ENCODE assay signal across 1 cellular context in genomic region chr3:80190051-80190450, GRCh38.
A peak's percentile ranks its signal among the peaks of the same experiment; 100 is the strongest.
TF ChIP-seq lines count a peak whose summit lies in the region.

No MANE protein-coding gene starts in this region.

TF ChIP-seq in SK-N-SH treated with all-trans-retinoic acid at 6 μM for 48 hours, 23 proteins besides CTCF, POLR2A, EP300 and RAD21 (continued from another document):
- TF ChIP-seq CREB5 (CRISPR knock-in tag; IDR thresholded peaks at IDR 0.05; ENCODE audit: low read depth) (peak; percentile 53; the same call in 1 of the 2 replicates), PPARA (CRISPR knock-in tag; IDR thresholded peaks at IDR 0.05; ENCODE audit: borderline replicate concordance) (no peak), BACH2 (CRISPR knock-in tag; IDR thresholded peaks at IDR 0.05; ENCODE audit: borderline replicate concordance) (no peak), ARNTL (CRISPR knock-in tag; IDR thresholded peaks at IDR 0.05; ENCODE audit: borderline replicate concordance, low read depth) (no peak)
